In the genomic region with DNA sequence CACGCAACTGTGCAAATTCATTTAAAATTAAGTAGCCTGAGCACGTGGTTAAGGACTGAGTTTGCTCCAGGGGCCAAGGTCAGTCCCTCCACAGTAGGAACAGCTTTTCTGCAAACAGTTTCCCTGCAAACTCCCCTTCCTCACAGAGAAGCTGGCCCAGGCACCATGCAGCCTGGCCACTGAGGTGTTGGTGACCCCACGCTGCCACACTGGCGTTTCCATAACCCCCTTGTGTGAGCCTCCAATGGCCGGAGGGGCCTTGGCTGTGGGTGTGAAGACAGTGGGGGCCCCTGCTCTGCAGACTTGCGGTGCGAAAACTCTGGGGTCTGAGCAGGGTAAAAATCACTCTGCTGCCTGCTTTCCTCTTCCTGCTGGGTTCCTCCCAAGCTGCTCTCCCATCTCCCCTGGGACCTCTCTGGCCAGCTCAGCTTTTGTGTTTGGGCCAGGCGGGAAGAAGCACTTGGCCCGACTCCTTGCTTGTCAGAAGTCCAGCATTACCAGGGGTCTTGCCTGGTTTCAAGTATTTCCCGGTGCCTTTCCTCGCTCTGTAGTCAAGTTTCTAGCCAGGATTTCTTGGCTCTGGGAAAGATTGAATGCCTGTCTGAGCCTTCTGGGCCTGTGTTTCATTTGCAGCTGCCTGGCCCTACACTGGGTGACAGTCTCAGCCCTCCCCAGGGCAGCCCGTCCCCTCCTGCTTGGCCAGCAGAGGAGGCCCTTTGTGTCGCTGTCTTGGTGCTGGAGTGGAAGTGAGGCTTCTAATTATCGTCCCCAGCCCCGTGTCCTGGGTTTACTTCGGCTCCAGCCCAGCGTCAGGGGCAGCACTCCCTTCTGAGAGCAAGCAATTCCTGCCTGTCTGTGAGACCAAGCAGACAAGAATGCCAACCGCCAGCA, we compare ENCODE assay signal across 9 cellular contexts.
DNase-seq lines count a peak whose midpoint lies in the region; ATAC-seq, FAIRE-seq and TF ChIP-seq lines count a peak whose summit lies in the region.
"Had no signal": no experiment of that assay in that cellular context is flagged by ENCODE, and none has a peak within 500 bp of the region (broad histone marks: within the 10 kb centered on the region; RNA-seq: fewer than 3 reads in every experiment).

No MANE protein-coding gene starts in this region.

- WGBS in A549 (ENCODE audit: missing lambda C conversion rate) = 88% methylated on average over 18 of the region's 18 CpGs
- 33% methylated on average over 14 of the region's 18 CpGs for WGBS in esophagus muscularis mucosa

- CTCF ChIA-PET in A549 (lab: Yijun Ruan, JAX) = interaction anchor here (1.0 to 5.3 kb wide), 12 partner anchors 7 to 335 kb away, joined by 3 to 37 read pairs (median 6); partner anchors contain the start of gene SERTAD2
- CTCF ChIA-PET in activated CD4-positive, alpha-beta memory T cell treated with anti-CD3 and anti-CD28 coated beads, Interleukin-2, amount 10 ng/mL, durations not matched to agents 7 days and 5 days (lab: Charles Lee) = interaction anchor here (1.0 kb wide), 1 partner anchor 14 kb away, joined by 3 read pairs; no protein-coding TSS in a partner anchor

- H3K9me3 ChIP-seq in A549 (peaks cover 3% of the 10 kb centered on the region; the same call in 2 of the 3 replicates), esophagus muscularis mucosa (no peaks in the 10 kb centered on the region)

- H3K27me3 ChIP-seq in esophagus muscularis mucosa = no peaks in the 10 kb centered on the region
- H3K27me3 ChIP-seq: SJSA1 had no signal

- no peak for FAIRE-seq in A549 (lab: Jason Lieb, UNC)

- H3K4me1 ChIP-seq in A549 (peaks cover 22% of the 10 kb centered on the region), esophagus muscularis mucosa (peaks cover 26 to 49% (median 43%) of the 10 kb centered on the region in 4 donors)

- no peak overlapping the region for H3K27ac Mint-ChIP-seq in activated CD4-positive, alpha-beta memory T cell treated with anti-CD3 and anti-CD28 coated beads, Interleukin-2, amount 10 ng/mL, durations not matched to agents 7 days and 5 days

- ATAC-seq in A549 = peak in 1 of 2 experiments; percentile 6; a peak in 1 of 6 replicates

- H3K4me2 ChIP-seq in A549 = no peak overlapping the region; the same call in 2 of the 3 replicates

- no peak for TF ChIP-seq EP300 in A549 (IDR thresholded peaks at IDR 0.05)
- TF ChIP-seq EP300 in esophagus muscularis mucosa (IDR thresholded peaks at IDR 0.05) = no peak

- POLR2A ChIA-PET in A549 (lab: Yijun Ruan, JAX) = interaction anchor here (1.1 to 3.3 kb wide), 4 partner anchors 106 to 334 kb away, joined by 3 to 58 read pairs (median 17); partner anchors contain the start of genes AFTPH and SERTAD2
- POLR2A ChIA-PET in activated CD4-positive, alpha-beta memory T cell treated with anti-CD3 and anti-CD28 coated beads, Interleukin-2, amount 10 ng/mL, durations not matched to agents 7 days and 5 days (lab: Charles Lee) = interaction anchor here (0.6 to 1.7 kb wide), 2 partner anchors 9 to 318 kb away, joined by 3 to 5 read pairs; no protein-coding TSS in a partner anchor

- TF ChIP-seq CTCF in A549 (IDR thresholded peaks at IDR 0.05) (no peak), esophagus muscularis mucosa (IDR thresholded peaks at IDR 0.05) (no peak)

- DNase-seq in A549 (ENCODE audit: low read depth in 1 of 2, low spot score in 1 of 2) (no peak), NCI-H460 (ENCODE audit: extremely low read depth, low read depth) (peak; percentile 59), esophagus muscularis mucosa (ENCODE audit: extremely low spot score) (no peak), myocyte (ENCODE audit: low read depth) (peak; percentile 78), KG1 (lab: John Stamatoyannopoulos, UW) (no peak), NCI-H1436 treated with DMSO at 0.1 percent for 48 hours (lab: John Stamatoyannopoulos, UW) (no peak)
- no peak for DNase-seq in activated CD8-positive, alpha-beta memory T cell treated with anti-CD3 and anti-CD28 coated beads for 24 hours
- no peak for DNase-seq in activated CD4-positive, alpha-beta memory T cell treated with anti-CD3 and anti-CD28 coated beads, Interleukin-2, amount 10 ng/mL, durations not matched to agents 7 days and 5 days

- H3K9me3 Mint-ChIP-seq in activated CD4-positive, alpha-beta memory T cell treated with anti-CD3 and anti-CD28 coated beads, Interleukin-2, amount 10 ng/mL, durations not matched to agents 7 days and 5 days = no peaks in the 10 kb centered on the region

- H3K4me3 ChIP-seq in A549 (no peak overlapping the region), esophagus muscularis mucosa (no peak overlapping the region)
- H3K4me3 ChIP-seq: SJSA1 had no signal

- TF ChIP-seq RAD21 in A549 (conservative IDR thresholded peaks at IDR 0.05 in 1 of 2, IDR thresholded peaks at IDR 0.05 in 1 of 2) = no peak

- H3K4me1 Mint-ChIP-seq in activated CD4-positive, alpha-beta memory T cell treated with anti-CD3 and anti-CD28 coated beads, Interleukin-2, amount 10 ng/mL, durations not matched to agents 7 days and 5 days = peaks cover 18% of the 10 kb centered on the region

- H3K4me3 Mint-ChIP-seq in activated CD4-positive, alpha-beta memory T cell treated with anti-CD3 and anti-CD28 coated beads, Interleukin-2, amount 10 ng/mL, durations not matched to agents 7 days and 5 days = no peak overlapping the region

- no peaks in the 10 kb centered on the region for H3K36me3 ChIP-seq in esophagus muscularis mucosa
- H3K36me3 ChIP-seq: SJSA1 had no signal

- TF ChIP-seq POLR2A in A549 (IDR thresholded peaks at IDR 0.05; ENCODE audit: low read length) (no peak), esophagus muscularis mucosa (IDR thresholded peaks at IDR 0.05; ENCODE audit: low read depth) (no peak)

- H3K27me3 Mint-ChIP-seq in activated CD4-positive, alpha-beta memory T cell treated with anti-CD3 and anti-CD28 coated beads, Interleukin-2, amount 10 ng/mL, durations not matched to agents 7 days and 5 days = peaks cover 4% of the 10 kb centered on the region

- intact Hi-C loops in esophagus muscularis mucosa (cut with DNase I) = loop anchor here (5.0 kb wide), 1 partner anchor 86 kb away; no protein-coding TSS in a partner anchor

- peak overlapping the region; percentile 81 to 90; a peak in 4 of 6 replicates for H3K27ac ChIP-seq in A549
- peak overlapping the region; percentile 94 to 96 (median 95) for H3K27ac ChIP-seq in esophagus muscularis mucosa (replicated peaks in 1 of 4)
- H3K27ac ChIP-seq: SJSA1 had no signal

- no peaks in the 10 kb centered on the region for H3K36me3 Mint-ChIP-seq in activated CD4-positive, alpha-beta memory T cell treated with anti-CD3 and anti-CD28 coated beads, Interleukin-2, amount 10 ng/mL, durations not matched to agents 7 days and 5 days (ENCODE audit: low read depth)

TF ChIP-seq in A549, 52 proteins besides CTCF, POLR2A, EP300 and RAD21:
- no peak for TF ChIP-seq BCL3 (IDR thresholded peaks at IDR 0.05)
- no peak for TF ChIP-seq KDM1A (IDR thresholded peaks at IDR 0.05; ENCODE audit: low read depth)
- TF ChIP-seq FOSL2 (IDR thresholded peaks at IDR 0.05) = no peak
- no peak for TF ChIP-seq FOSL2 (CRISPR knock-in tag; IDR thresholded peaks at IDR 0.05)
- TF ChIP-seq, protein P1, sequence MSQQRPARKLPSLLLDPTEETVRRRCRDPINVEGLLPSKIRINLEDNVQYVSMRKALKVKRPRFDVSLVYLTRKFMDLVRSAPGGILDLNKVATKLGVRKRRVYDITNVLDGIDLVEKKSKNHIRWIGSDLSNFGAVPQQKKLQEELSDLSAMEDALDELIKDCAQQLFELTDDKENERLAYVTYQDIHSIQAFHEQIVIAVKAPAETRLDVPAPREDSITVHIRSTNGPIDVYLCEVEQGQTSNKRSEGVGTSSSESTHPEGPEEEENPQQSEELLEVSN (IDR thresholded peaks at IDR 0.05; ENCODE audit: borderline replicate concordance, low read depth) = no peak
- TF ChIP-seq NPAS2 (CRISPR knock-in tag; IDR thresholded peaks at IDR 0.05; ENCODE audit: borderline replicate concordance) = no peak
- TF ChIP-seq ZC3H11A (IDR thresholded peaks at IDR 0.05) = no peak
- no peak for TF ChIP-seq ZFP36 (IDR thresholded peaks at IDR 0.05; ENCODE audit: borderline replicate concordance, partially characterized antibody)
- no peak for TF ChIP-seq KDM5A (IDR thresholded peaks at IDR 0.05)
- no peak for TF ChIP-seq TFCP2L1 (CRISPR knock-in tag; IDR thresholded peaks at IDR 0.05)
- TF ChIP-seq RFX5 (IDR thresholded peaks at IDR 0.05) = no peak
- TF ChIP-seq TP53 (CRISPR knock-in tag; IDR thresholded peaks at IDR 0.05) = no peak
- TF ChIP-seq CBX8 (IDR thresholded peaks at IDR 0.05) = no peak
- no peak for TF ChIP-seq RCOR1 (IDR thresholded peaks at IDR 0.05; ENCODE audit: low read depth, low read length)
- TF ChIP-seq HOXA7 (CRISPR knock-in tag; IDR thresholded peaks at IDR 0.05) = no peak
- TF ChIP-seq NR3C1 (IDR thresholded peaks at IDR 0.05) = no peak
- TF ChIP-seq MYC (IDR thresholded peaks at IDR 0.05; ENCODE audit: borderline replicate concordance, low read length) = no peak
- no peak for TF ChIP-seq HOXB13 (CRISPR knock-in tag; IDR thresholded peaks at IDR 0.05; ENCODE audit: low read depth)
- no peak for TF ChIP-seq MAFK (IDR thresholded peaks at IDR 0.05; ENCODE audit: partially characterized antibody)
- no peak for TF ChIP-seq CBX2 (IDR thresholded peaks at IDR 0.05; ENCODE audit: borderline replicate concordance, low read depth)

Comparison
In these comparisons a context has a peak if more than half of its experiments do, and no peak if none do; other contexts are left out.
1. DNase-seq: peak in NCI-H460 (single experiment) and myocyte (single experiment); none in A549 (0 of 2), esophagus muscularis mucosa (single experiment), activated CD8-positive, alpha-beta memory T cell treated with anti-CD3 and anti-CD28 coated beads for 24 hours (single experiment), KG1 (single experiment), NCI-H1436 treated with DMSO at 0.1 percent for 48 hours (single experiment) and activated CD4-positive, alpha-beta memory T cell treated with anti-CD3 and anti-CD28 coated beads, Interleukin-2, amount 10 ng/mL, durations not matched to agents 7 days and 5 days (single experiment).